ENCODE assay signal across 11 cellular contexts in the genomic region with DNA sequence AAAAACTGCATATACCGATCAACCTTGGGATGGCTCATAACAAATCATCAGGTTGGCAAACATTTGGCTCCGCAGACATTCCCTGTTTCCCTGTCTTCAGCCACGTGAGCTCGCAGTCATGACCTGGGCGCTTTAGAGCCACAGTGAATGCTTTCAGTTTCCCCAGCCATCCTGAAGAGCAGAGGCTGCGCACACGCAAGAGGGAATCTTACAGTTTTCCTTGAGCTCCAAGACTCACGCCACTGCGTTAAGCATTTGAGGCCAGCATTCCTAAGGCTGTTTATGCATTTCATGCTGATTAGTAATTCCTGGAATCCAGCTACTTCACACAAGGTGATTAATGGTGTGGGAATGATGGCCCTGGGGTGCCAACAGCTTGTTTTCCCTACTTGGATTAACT.
DNase-seq lines count a peak whose midpoint lies in the region; ATAC-seq and TF ChIP-seq lines count a peak whose summit lies in the region.
"Had no signal": no experiment of that assay in that cellular context is flagged by ENCODE, and none has a peak within 500 bp of the region (broad histone marks: within the 10 kb centered on the region; RNA-seq: fewer than 3 reads in every experiment).

No MANE protein-coding gene starts in this region.

- POLR2A ChIA-PET in AG04450 (lab: Yijun Ruan, JAX) = interaction anchor here (0.6 to 2.8 kb wide), 18 partner anchors 10 to 340 kb away, joined by 3 to 22 read pairs (median 5); partner anchors contain the start of gene MTCL1
- POLR2A ChIA-PET in activated CD8-positive, alpha-beta T cell treated with anti-CD3 and anti-CD28 coated beads, Interleukin-2, amount 10 ng/mL, durations not matched to agents 7 days and 5 days (lab: Charles Lee) = no interaction called here

- peak; percentile 97 for DNase-seq in AG04450 (ENCODE audit: low read depth, low spot score)
- peak; percentile 41 for DNase-seq in LoVo (ENCODE audit: low spot score)
- DNase-seq in NCI-H1417 treated with DMSO at 0.1 percent for 48 hours (lab: John Stamatoyannopoulos, UW) = no peak
- no peak for DNase-seq in activated CD8-positive, alpha-beta T cell treated with anti-CD3 and anti-CD28 coated beads, Interleukin-2, amount 10 ng/mL, durations not matched to agents 7 days and 5 days
- DNase-seq: activated T-cell treated with anti-CD3 and anti-CD28 coated beads, Interleukin-2, amount 50 U/mL, for 48 hours; CD4-positive, alpha-beta memory T cell; stimulated activated CD4-positive, alpha-beta T cell treated with anti-CD3 and anti-CD28 coated beads, Interleukin-1b, Interleukin-23, amount 100 ng/mL, for 48 hours had no signal

- H3K9me3 ChIP-seq in AG04450 (ENCODE audit: control insufficient read depth, insufficient read depth, low read length) = no peaks in the 10 kb centered on the region
- no peaks in the 10 kb centered on the region for H3K9me3 ChIP-seq in ectodermal cell (ENCODE audit: control insufficient read depth, low read length)
- H3K9me3 ChIP-seq in mesodermal cell (ENCODE audit: control insufficient read depth, low read length) = no peaks in the 10 kb centered on the region

- no peaks in the 10 kb centered on the region for H3K27me3 ChIP-seq in AG04450 (ENCODE audit: control insufficient read depth, insufficient read depth, low read length)
- H3K27me3 ChIP-seq in ectodermal cell (ENCODE audit: control insufficient read depth, insufficient read depth, low read length, poor library complexity, severe bottlenecking) = no peaks in the 10 kb centered on the region

- H3K36me3 Mint-ChIP-seq in activated CD8-positive, alpha-beta T cell treated with anti-CD3 and anti-CD28 coated beads, Interleukin-2, amount 10 ng/mL, durations not matched to agents 7 days and 5 days (ENCODE audit: low read depth) = no peaks in the 10 kb centered on the region
- H3K36me3 Mint-ChIP-seq: CD4-positive, alpha-beta memory T cell had no signal

- no peak overlapping the region for H3K27ac Mint-ChIP-seq in activated CD8-positive, alpha-beta T cell treated with anti-CD3 and anti-CD28 coated beads, Interleukin-2, amount 10 ng/mL, durations not matched to agents 7 days and 5 days
- H3K27ac Mint-ChIP-seq: CD4-positive, alpha-beta memory T cell had no signal

- peaks cover 9% of the 10 kb centered on the region for H3K4me1 Mint-ChIP-seq in activated CD8-positive, alpha-beta T cell treated with anti-CD3 and anti-CD28 coated beads, Interleukin-2, amount 10 ng/mL, durations not matched to agents 7 days and 5 days (ENCODE audit: low read depth)

- no peaks in the 10 kb centered on the region for H3K9me3 Mint-ChIP-seq in activated CD8-positive, alpha-beta T cell treated with anti-CD3 and anti-CD28 coated beads, Interleukin-2, amount 10 ng/mL, durations not matched to agents 7 days and 5 days (ENCODE audit: insufficient read depth)
- H3K9me3 Mint-ChIP-seq: CD4-positive, alpha-beta memory T cell had no signal

- H3K4me3 ChIP-seq in AG04450 (ENCODE audit: low read depth, low read length) (no peak overlapping the region), ectodermal cell (ENCODE audit: insufficient read depth, low read depth, low read length) (no peak overlapping the region), mesodermal cell (ENCODE audit: extremely low read depth, insufficient read depth, low read length, poor library complexity, severe bottlenecking) (no peak overlapping the region)

- H3K36me3 ChIP-seq in ectodermal cell (ENCODE audit: control insufficient read depth, insufficient read depth, low read length) = peaks cover 3% of the 10 kb centered on the region
- H3K36me3 ChIP-seq in mesodermal cell (ENCODE audit: control insufficient read depth, insufficient read depth, low read length) = no peaks in the 10 kb centered on the region

- peak overlapping the region; percentile 100 for H3K27ac ChIP-seq in AG04450 (ENCODE audit: low read depth, low read length)
- H3K27ac ChIP-seq in ectodermal cell (ENCODE audit: insufficient read depth, low read depth, low read length, poor library complexity, severe bottlenecking) = peak overlapping the region; percentile 1
- H3K27ac ChIP-seq in mesodermal cell (ENCODE audit: low read depth, low read length, severe bottlenecking) = peak overlapping the region; percentile 98

- CTCF ChIA-PET in AG04450 (lab: Charles Lee) = interaction anchor here (1.5 to 5.7 kb wide), 2 partner anchors 153 to 187 kb away, joined by 4 to 30 read pairs; no protein-coding TSS in a partner anchor
- CTCF ChIA-PET in activated CD8-positive, alpha-beta T cell treated with anti-CD3 and anti-CD28 coated beads, Interleukin-2, amount 10 ng/mL, durations not matched to agents 7 days and 5 days (lab: Charles Lee) = interaction anchor here (0.7 kb wide), 1 partner anchor 146 kb away, joined by 3 read pairs; no protein-coding TSS in a partner anchor

- H3K4me3 Mint-ChIP-seq in activated CD8-positive, alpha-beta T cell treated with anti-CD3 and anti-CD28 coated beads, Interleukin-2, amount 10 ng/mL, durations not matched to agents 7 days and 5 days = no peak overlapping the region
- H3K4me3 Mint-ChIP-seq: CD4-positive, alpha-beta memory T cell had no signal

- peaks cover 2% of the 10 kb centered on the region for H3K27me3 Mint-ChIP-seq in activated CD8-positive, alpha-beta T cell treated with anti-CD3 and anti-CD28 coated beads, Interleukin-2, amount 10 ng/mL, durations not matched to agents 7 days and 5 days (ENCODE audit: low read depth)

- H3K4me1 ChIP-seq in ectodermal cell (ENCODE audit: control insufficient read depth, insufficient read depth, low read length) (peaks cover 19% of the 10 kb centered on the region), mesodermal cell (ENCODE audit: control insufficient read depth, insufficient read depth, low read length, poor library complexity, severe bottlenecking) (peaks cover 65% of the 10 kb centered on the region)

- ATAC-seq in HG03565 (IDR thresholded peaks at IDR 0.05; ENCODE audit: unreplicated experiment) (no peak), HG02840 (IDR thresholded peaks at IDR 0.05; ENCODE audit: low FRiP score, unreplicated experiment) (no peak)
- ATAC-seq in activated CD8-positive, alpha-beta T cell treated with anti-CD3 and anti-CD28 coated beads, Interleukin-2, amount 10 ng/mL, durations not matched to agents 7 days and 5 days = no peak

- WGBS in ectodermal cell, 2 experiments = 74 to 77% methylated on average over 9 of the region's 9 CpGs
- 58 to 72% methylated on average over 7 to 9 of the region's 9 CpGs for WGBS in mesodermal cell (ENCODE audit: insufficient coverage in 2 of 2), 2 experiments

- TF ChIP-seq CTCF in AG04450 (IDR thresholded peaks at IDR 0.05; ENCODE audit: low read depth, low read length) = no peak

Comparison
In these comparisons a context has a peak if more than half of its experiments do, and no peak if none do; other contexts are left out.
1. DNase-seq: peak in AG04450 (single experiment) and LoVo (single experiment); none in NCI-H1417 treated with DMSO at 0.1 percent for 48 hours (single experiment) and activated CD8-positive, alpha-beta T cell treated with anti-CD3 and anti-CD28 coated beads, Interleukin-2, amount 10 ng/mL, durations not matched to agents 7 days and 5 days (single experiment).
2. H3K27ac ChIP-seq: peak in every context shown above with its lines; median percentile 100 in AG04450; 98 in mesodermal cell; 1 in ectodermal cell.